18 cellular contexts compared by ENCODE assay signal in genomic region chr5:149019562-149020140, GRCh38. TPM values are rescaled to one million over a fixed set of nuclear protein-coding genes. Genes with fewer than 3 reads are reported as not detected.
DNase-seq lines count a peak whose midpoint lies in the region; TF ChIP-seq lines count a peak whose summit lies in the region.
"Had no signal": no experiment of that assay in that cellular context is flagged by ENCODE, and none has a peak within 500 bp of the region (broad histone marks: within the 10 kb centered on the region; RNA-seq: fewer than 3 reads in every experiment).

No MANE protein-coding gene starts in this region.

- no peaks in the 10 kb centered on the region for H4K20me1 ChIP-seq in hepatocyte (ENCODE audit: insufficient read depth, poor library complexity, severe bottlenecking)

- peaks cover 7% of the 10 kb centered on the region for H3K4me1 ChIP-seq in hepatocyte (ENCODE audit: insufficient read depth)
- H3K4me1 ChIP-seq in uterus = no peaks in the 10 kb centered on the region

- TF ChIP-seq CTCF in hepatocyte (IDR thresholded peaks at IDR 0.05; ENCODE audit: poor library complexity) = no peak
- no peak for TF ChIP-seq CTCF in uterus (IDR thresholded peaks at IDR 0.05)

- H3K79me2 ChIP-seq in hepatocyte = no peaks in the 10 kb centered on the region

- no peak for TF ChIP-seq POLR2A in uterus (IDR thresholded peaks at IDR 0.05)

- H3K27ac ChIP-seq in hepatocyte = no peak overlapping the region
- H3K27ac ChIP-seq in uterus = peak overlapping the region in 1 of 2 donors; percentile 15

- H3K4me2 ChIP-seq in hepatocyte = peak overlapping the region; percentile 0

- H3K36me3 ChIP-seq in hepatocyte (replicated peaks; ENCODE audit: insufficient read depth, low read depth) = no peaks in the 10 kb centered on the region
- H3K36me3 ChIP-seq in uterus = no peaks in the 10 kb centered on the region

- H3K9me2 ChIP-seq in hepatocyte (replicated peaks; ENCODE audit: insufficient read depth) = no peaks in the 10 kb centered on the region

- intact Hi-C loops in uterus (cut with DNase I; ENCODE audit: low total_unique reads) = no loop called here

- H3K9me3 ChIP-seq in hepatocyte (ENCODE audit: low read depth) (no peaks in the 10 kb centered on the region), uterus (no peaks in the 10 kb centered on the region)

- WGBS in hepatocyte (ENCODE audit: low lambda C conversion rate, missing lambda C conversion rate) = 50% methylated on average over 4 of the region's 4 CpGs

- no peak overlapping the region for H3K4me3 ChIP-seq in hepatocyte
- H3K4me3 ChIP-seq in uterus = no peak overlapping the region
- H3K4me3 ChIP-seq: GM12878 had no signal

- H2AFZ ChIP-seq in hepatocyte = no peak overlapping the region

- DNase-seq in NCI-H1417 (lab: John Stamatoyannopoulos, UW) (peak in 2 of 3 experiments; percentile 6 to 56), NCI-H1417 treated with DMSO at 0.1 percent for 48 hours (lab: John Stamatoyannopoulos, UW) (no peak), SK-MEL-5 (ENCODE audit: low read depth, low spot score) (peak; percentile 31), hepatocyte (ENCODE audit: low spot score) (no peak), retina (peak; percentile 59), activated gamma-delta T cell (lab: John Stamatoyannopoulos, UW) (no peak), midbrain (lab: John Stamatoyannopoulos, UW) (no peak), uterus (no peak)
- DNase-seq: 8988T, COR-L47, HCEC 1CT, MV-4-11, NCI-H1436 treated with DMSO at 0.1 percent for 48 hours, NCI-H226, NCI-H526 treated with DMSO at 0.1 percent for 48 hours had no signal

- no peaks in the 10 kb centered on the region for H3K27me3 ChIP-seq in hepatocyte
- H3K27me3 ChIP-seq in uterus = no peaks in the 10 kb centered on the region

- in situ Hi-C loops in SK-MEL-5 (cut with HindIII; ENCODE audit: low pct_unique_long_range_greater_than_20kb, low sequenced_read_pairs) = no loop called here

RNA-seq across cellular contexts. Expression of gene SH3TC2, which starts 43.2 kb away (rescaled TPM):
- 21.8 and 22.1 TPM in 2 replicates for total RNA-seq in SK-MEL-5 (2014; rRNA removed; shearing (Covaris generic))
- 12.5 and 20.5 TPM in 2 replicates for polyA plus RNA-seq in SK-MEL-5 (2015; cell fraction: cytosol; rRNA removed)
- polyA plus RNA-seq in SK-MEL-5 (2015; cell fraction: nucleus; rRNA removed) = 68.1 and 109 TPM in 2 replicates
- 3.5 and 3.8 TPM in 2 replicates for total RNA-seq in hepatocyte
- 1.3 and 2.2 TPM in 2 replicates for polyA plus RNA-seq in hepatocyte
- 1 to 10 TPM in 3 of 4 donors, under 1 TPM in 1; 0.29 to 3.5 (median 2.1) TPM for total RNA-seq in uterus
- total RNA-seq: G401, GM12878 had no signal
- polyA plus RNA-seq: GM12878, IgD-negative memory B cell had no signal

Comparison
In these comparisons a context has a peak if more than half of its experiments do, and no peak if none do; other contexts are left out.
1. DNase-seq: peak in NCI-H1417 (2 of 3), SK-MEL-5 (single experiment) and retina (single experiment); none in NCI-H1417 treated with DMSO at 0.1 percent for 48 hours (single experiment), hepatocyte (single experiment), activated gamma-delta T cell (single experiment), midbrain (single experiment) and uterus (0 of 2).